In the genomic region with DNA sequence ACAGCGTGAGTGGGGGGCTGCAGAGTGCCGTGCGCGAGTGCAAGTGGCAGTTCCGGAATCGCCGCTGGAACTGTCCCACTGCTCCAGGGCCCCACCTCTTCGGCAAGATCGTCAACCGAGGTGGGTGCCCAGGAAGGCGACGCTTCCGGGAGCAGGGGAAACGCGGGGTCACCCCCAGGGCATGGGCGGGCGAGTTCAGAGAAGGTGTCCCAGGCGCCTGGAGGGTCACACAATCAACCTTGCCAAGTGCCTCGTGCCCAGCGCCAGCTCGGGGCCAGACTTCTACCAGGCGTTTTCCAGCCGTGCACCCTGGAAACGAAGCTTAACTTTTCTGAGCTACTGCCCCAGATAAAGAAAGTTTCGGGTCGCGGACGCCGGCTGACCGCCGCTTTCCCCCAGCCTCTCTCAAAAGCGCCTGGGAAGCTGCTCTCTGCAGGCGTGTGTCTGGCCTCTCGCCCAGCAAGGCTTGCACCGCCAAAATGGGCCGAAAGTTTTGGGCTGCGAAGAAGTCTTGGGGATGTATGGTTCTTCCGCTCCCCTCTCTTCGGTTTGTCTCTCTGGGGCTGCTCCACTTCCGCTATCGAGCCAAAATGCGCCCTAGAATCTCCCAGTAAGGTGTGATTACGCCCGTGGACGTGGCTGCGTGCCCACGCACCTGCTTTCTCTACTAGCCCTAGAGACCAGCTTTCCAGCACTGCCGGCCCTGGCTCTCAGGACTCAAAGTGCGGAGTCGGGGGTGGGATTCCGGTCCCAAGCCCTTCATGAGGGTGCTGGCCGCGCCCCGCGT, we compare ENCODE assay signal across 8 cellular contexts. TPM values are rescaled to one million over a fixed set of nuclear protein-coding genes. Genes with fewer than 3 reads are reported as not detected.
DNase-seq lines count a peak whose midpoint lies in the region; TF ChIP-seq lines count a peak whose summit lies in the region.

No MANE protein-coding gene starts in this region.

- H3K9ac ChIP-seq in OCI-LY1 (ENCODE audit: low read length) (no peak overlapping the region), colonic mucosa (ENCODE audit: low read depth in 2 of 2, low read length in 2 of 2) (peak overlapping the region; percentile 28 to 37)

- H3K36me3 ChIP-seq in OCI-LY1 (ENCODE audit: insufficient read depth, low read length) (no peaks in the 10 kb centered on the region), colonic mucosa (no peaks in the 10 kb centered on the region)

- H3K4me1 ChIP-seq in OCI-LY1 (ENCODE audit: insufficient read depth, low read length, severe bottlenecking) (peaks cover 35% of the 10 kb centered on the region), colonic mucosa (peaks cover 36% of the 10 kb centered on the region)

- H2AFZ ChIP-seq in OCI-LY1 (ENCODE audit: low read length): no peak overlapping the region

- peak overlapping the region; percentile 55 for H3K4me2 ChIP-seq in OCI-LY1 (ENCODE audit: low read length)

- TF ChIP-seq CTCF in CD14-positive monocyte (IDR thresholded peaks at IDR 0.05): no peak
- TF ChIP-seq CTCF in OCI-LY1 (IDR thresholded peaks at IDR 0.05; ENCODE audit: low read length): no peak
- TF ChIP-seq CTCF in colonic mucosa (IDR thresholded peaks at IDR 0.05): no peak
- no peak for TF ChIP-seq CTCF in nephron (IDR thresholded peaks at IDR 0.05; ENCODE audit: unreplicated experiment in 3 of 3)

- no peaks in the 10 kb centered on the region for H3K9me3 ChIP-seq in OCI-LY1 (ENCODE audit: low read length)
- H3K9me3 ChIP-seq in colonic mucosa: no peaks in the 10 kb centered on the region

- H3K27ac Mint-ChIP-seq in CD14-positive monocyte: peak overlapping the region in 1 of 7 donors; percentile 12
- no peak overlapping the region for H3K27ac Mint-ChIP-seq in nephron

- peaks cover 88 to 97% (median 95%) of the 10 kb centered on the region in 3 donors for H3K27me3 Mint-ChIP-seq in CD14-positive monocyte (ENCODE audit: low read depth in 3 of 3)
- peaks cover 100% of the 10 kb centered on the region for H3K27me3 Mint-ChIP-seq in nephron (ENCODE audit: low read depth)

- H3K9me3 Mint-ChIP-seq in CD14-positive monocyte: peaks cover 2 to 41% (median 22%) of the 10 kb centered on the region in 7 donors
- H3K9me3 Mint-ChIP-seq in nephron: no peaks in the 10 kb centered on the region

- H3K4me1 Mint-ChIP-seq in CD14-positive monocyte (peaks cover 50% of the 10 kb centered on the region), nephron (peaks cover 57% of the 10 kb centered on the region)

- H3K4me3 ChIP-seq in OCI-LY1 (ENCODE audit: low read depth, low read length, poor library complexity, severe bottlenecking): peak overlapping the region; percentile 39
- peak overlapping the region; percentile 27 for H3K4me3 ChIP-seq in colonic mucosa

- DNase-seq in CD14-positive monocyte (ENCODE audit: low spot score): no peak
- DNase-seq in colonic mucosa: no peak
- DNase-seq in HPDE6-E6E7 (ENCODE audit: extremely low spot score): no peak
- no peak for DNase-seq in Kasumi-1 (lab: John Stamatoyannopoulos, UW)
- no peak for DNase-seq in NCI-H2081 (lab: John Stamatoyannopoulos, UW)
- DNase-seq in H4 (ENCODE audit: low spot score): no peak

- no peaks in the 10 kb centered on the region; the same call in 1 of the 2 replicates for H3K27me3 ChIP-seq in OCI-LY1 (ENCODE audit: insufficient read depth, low read length)
- peaks cover 58% of the 10 kb centered on the region for H3K27me3 ChIP-seq in colonic mucosa

- intact Hi-C loops in CD14-positive monocyte (cut with micrococcal nuclease): loop anchor here (10.0 kb wide), 1 partner anchor 125 kb away; the partner anchor contains the start of gene DDX23 (in 2 of the 2)
- intact Hi-C loops in colonic mucosa (cut with DNase I): loop anchor here (5.0 to 10.0 kb wide), 2 partner anchors 42 to 125 kb away; partner anchors contain the start of gene DDX23

- no peaks in the 10 kb centered on the region for H3K79me2 ChIP-seq in OCI-LY1 (ENCODE audit: insufficient read depth, low read length)

- no peaks in the 10 kb centered on the region for H4K20me1 ChIP-seq in OCI-LY1 (ENCODE audit: insufficient read depth, low read length)

- H3K36me3 Mint-ChIP-seq in CD14-positive monocyte (peaks cover 22 to 23% of the 10 kb centered on the region in 2 donors), nephron (ENCODE audit: low read depth) (peaks cover 6% of the 10 kb centered on the region)

- H3K27ac ChIP-seq in OCI-LY1 (ENCODE audit: low read depth, low read length, poor library complexity, severe bottlenecking) (no peak overlapping the region), colonic mucosa (no peak overlapping the region)

- H3K4me3 Mint-ChIP-seq in CD14-positive monocyte (peak overlapping the region; percentile 79 to 92), nephron (peak overlapping the region; percentile 74 to 80 (median 78))

- H3F3A ChIP-seq in OCI-LY1 (ENCODE audit: insufficient read depth, low read length): no peaks in the 10 kb centered on the region

- no peaks in the 10 kb centered on the region for H3K9me2 ChIP-seq in OCI-LY1 (ENCODE audit: low read depth, low read length)

RNA-seq across cellular contexts. Expression of gene WNT1, which starts 1.7 kb away (rescaled TPM):
- not detected for polyA plus RNA-seq in CD14-positive monocyte
- not detected for total RNA-seq in colonic mucosa
- total RNA-seq in H4 (2014; rRNA removed; shearing (Covaris generic)): not detected in 2 replicates

RNA-seq across cellular contexts. Expression of gene WNT10B, which starts 8.3 kb away (rescaled TPM):
- not detected for polyA plus RNA-seq in CD14-positive monocyte
- under 1 TPM; 0.24 to 0.47 TPM for total RNA-seq in colonic mucosa
- 0.08 TPM in 1 of 2 replicates, not detected in the other for total RNA-seq in H4 (2014; rRNA removed; shearing (Covaris generic))

RNA-seq across cellular contexts. Expression of gene DDN, which starts 19.4 kb away (rescaled TPM):
- not detected for polyA plus RNA-seq in CD14-positive monocyte
- under 1 TPM; 0.17 to 0.21 TPM for total RNA-seq in colonic mucosa
- total RNA-seq in H4 (2014; rRNA removed; shearing (Covaris generic)): 0.06 and 0.14 TPM in 2 replicates

RNA-seq across cellular contexts. Expression of gene ARF3, which starts 22.5 kb away (rescaled TPM):
- polyA plus RNA-seq in CD14-positive monocyte: 10 to 100 TPM; 56.5 to 58.4 TPM
- 100 to 1,000 TPM; 255 to 261 TPM for total RNA-seq in colonic mucosa
- total RNA-seq in H4 (2014; rRNA removed; shearing (Covaris generic)): 111 and 127 TPM in 2 replicates

RNA-seq across cellular contexts. Expression of gene PRKAG1, which starts 38.8 kb away (rescaled TPM):
- 10 to 100 TPM; 50.1 to 58.9 TPM for polyA plus RNA-seq in CD14-positive monocyte
- 10 to 100 TPM; 49.5 to 54.8 TPM for total RNA-seq in colonic mucosa
- total RNA-seq in H4 (2014; rRNA removed; shearing (Covaris generic)): 94.4 and 105 TPM in 2 replicates
